ENCODE assay signal across 28 cellular contexts in the genomic region with DNA sequence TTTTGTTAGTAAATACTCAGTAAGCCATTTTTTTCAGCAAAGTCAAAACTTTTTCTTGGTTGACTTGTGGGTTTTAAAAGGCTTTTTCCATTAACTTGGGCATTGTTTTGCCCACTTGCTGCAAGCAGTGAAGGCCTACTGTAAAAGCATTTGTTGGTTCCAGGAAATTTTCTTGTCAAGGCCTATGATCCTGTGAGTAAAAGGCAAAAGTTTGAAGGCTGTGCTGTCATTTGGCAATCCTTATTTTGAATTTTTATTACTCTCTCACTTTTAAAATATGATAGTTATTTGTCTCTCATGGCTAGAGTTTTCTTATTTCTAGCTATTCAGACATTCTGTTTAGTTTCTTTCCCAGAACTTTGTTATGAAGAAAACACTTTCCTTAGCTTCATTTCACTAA. TPM values are rescaled to one million over a fixed set of nuclear protein-coding genes. Genes with fewer than 3 reads are reported as not detected.
A peak's percentile ranks its signal among the peaks of the same experiment; 100 is the strongest.
DNase-seq lines count a peak whose midpoint lies in the region; ATAC-seq and TF ChIP-seq lines count a peak whose summit lies in the region.
"Had no signal": no experiment of that assay in that cellular context is flagged by ENCODE, and none has a peak within 500 bp of the region (broad histone marks: within the 10 kb centered on the region; RNA-seq: fewer than 3 reads in every experiment).

No MANE protein-coding gene starts in this region.

- DNase-seq in AG10803 (ENCODE audit: low read depth): peak; percentile 61
- peak; percentile 17 for DNase-seq in IMR-90
- DNase-seq in fibroblast of peridontal ligament (ENCODE audit: extremely low read depth): peak; percentile 64
- peak; percentile 39 for DNase-seq in stromal cell of bone marrow (ENCODE audit: low read depth)
- DNase-seq in NCI-H128 (lab: John Stamatoyannopoulos, UW; ENCODE audit: unreplicated experiment): no peak
- no peak for DNase-seq in effector CD8-positive, alpha-beta T cell (lab: John Stamatoyannopoulos, UW)
- DNase-seq in SHP77 (lab: John Stamatoyannopoulos, UW): no peak
- DNase-seq: Calu3, DMS79 treated with DMSO at 0.1 percent for 48 hours, H9, MM.1S, NCI-H1048, NCI-H1417 treated with DMSO at 0.1 percent for 48 hours, NCI-H1694 treated with DMSO at 0.1 percent for 48 hours, NCI-H2081 treated with DMSO at 0.1 percent for 48 hours, NCI-H2171, NCI-H226, NCI-H510A, NCI-H69, SIG-M5, SK-N-SH, SW 1271 had no signal

- no peak overlapping the region for H3K27ac ChIP-seq in IMR-90 (ENCODE audit: insufficient read depth, low read length)
- H3K27ac ChIP-seq: KMS-11 had no signal

- no peaks in the 10 kb centered on the region for H3K9me3 ChIP-seq in IMR-90 (ENCODE audit: control insufficient read depth, insufficient read depth, low read length)

- no peak overlapping the region for H3K23ac ChIP-seq in IMR-90 (ENCODE audit: low read depth, low read length)

- no peak overlapping the region for H4K5ac ChIP-seq in IMR-90 (ENCODE audit: low read depth, low read length)

- H3K9ac ChIP-seq in IMR-90 (ENCODE audit: low read depth, low read length): no peak overlapping the region
- H3K9ac ChIP-seq: KMS-11, SK-N-SH had no signal

- no peaks in the 10 kb centered on the region for H4K20me1 ChIP-seq in IMR-90 (ENCODE audit: insufficient read depth, low read length)

- H3K4me2 ChIP-seq in IMR-90 (ENCODE audit: low read depth, low read length): no peak overlapping the region; the same call in 1 of the 2 replicates
- H3K4me2 ChIP-seq: GM23338, KMS-11, SK-N-SH had no signal

- POLR2A ChIA-PET in IMR-90 (lab: Charles Lee; ENCODE audit: unreplicated experiment): no interaction called here

- H3K14ac ChIP-seq in IMR-90 (replicated peaks; ENCODE audit: low read depth, low read length): no peak overlapping the region; the same call in 1 of the 2 replicates

- no peak overlapping the region for H2AFZ ChIP-seq in IMR-90 (replicated peaks; ENCODE audit: low read length, poor library complexity)
- H2AFZ ChIP-seq: GM23338 had no signal

- H2BK120ac ChIP-seq in IMR-90 (ENCODE audit: low read depth, low read length): no peak overlapping the region

- dilution Hi-C loops in IMR-90 (cut with HindIII; ENCODE audit: low sequenced_read_pairs, unreplicated experiment): no loop called here

- H4K8ac ChIP-seq in IMR-90 (ENCODE audit: low read depth in 2 of 2, low read length in 2 of 2): peak overlapping the region in 1 of 2 experiments; percentile 26; a peak in 1 of 4 replicates

- no peak overlapping the region; the same call in 2 of the 3 replicates for H2BK15ac ChIP-seq in IMR-90 (ENCODE audit: low read depth, low read length)

- no peak for TF ChIP-seq RAD21 in IMR-90 (IDR thresholded peaks at IDR 0.05; ENCODE audit: low read length)

- peaks cover 4% of the 10 kb centered on the region; the same call in 1 of the 2 replicates for H3K4me1 ChIP-seq in IMR-90 (ENCODE audit: control insufficient read depth, insufficient read depth, low read length)

- H2AK5ac ChIP-seq in IMR-90 (ENCODE audit: low read depth, low read length): no peak overlapping the region

- no peaks in the 10 kb centered on the region for H3K36me3 ChIP-seq in IMR-90 (ENCODE audit: control insufficient read depth, insufficient read depth, low read length)

- no peaks in the 10 kb centered on the region for H3K79me1 ChIP-seq in IMR-90 (ENCODE audit: low read depth in 1 of 2, low read length in 2 of 2)

- ATAC-seq in IMR-90 (ENCODE audit: low read depth): peak; percentile 32
- ATAC-seq: GM23338, Panc1 had no signal

- H3K27me3 ChIP-seq in IMR-90 (ENCODE audit: control insufficient read depth, insufficient read depth, low read length): no peaks in the 10 kb centered on the region

- no peak overlapping the region for H3K4ac ChIP-seq in IMR-90 (ENCODE audit: low read depth, low read length)

- intact Hi-C loops in IMR-90 (cut with micrococcal nuclease): no loop called here

- CTCF ChIA-PET in IMR-90 (lab: Yijun Ruan, JAX): no interaction called here

- no peak overlapping the region for H3K18ac ChIP-seq in IMR-90 (ENCODE audit: low read depth, low read length)

- H3K56ac ChIP-seq in IMR-90 (ENCODE audit: extremely low read depth, insufficient read depth, low read length): no peak overlapping the region

- H3K4me3 ChIP-seq in AG10803 (ENCODE audit: low read length): no peak overlapping the region
- no peak overlapping the region for H3K4me3 ChIP-seq in IMR-90 (ENCODE audit: insufficient read depth, low read depth, low read length)
- H3K4me3 ChIP-seq: GM23338 had no signal

- no peaks in the 10 kb centered on the region for H3K9me1 ChIP-seq in IMR-90 (ENCODE audit: insufficient read depth, low read length)

- no TSS peak for BruUV-seq in IMR-90 (replicated peaks; lab: Mats Ljungman, UMichigan)

- in situ Hi-C loops in IMR-90 (cut with MboI; ENCODE audit: low sequenced_read_pairs): no loop called here

- no peak overlapping the region for H2BK5ac ChIP-seq in IMR-90 (ENCODE audit: low read depth, low read length, poor library complexity, severe bottlenecking)

- peak overlapping the region; percentile 43; the same call in 1 of the 2 replicates for H4K91ac ChIP-seq in IMR-90 (ENCODE audit: insufficient read depth, low read depth, low read length)

- H2AK9ac ChIP-seq in IMR-90 (replicated peaks; ENCODE audit: low read depth, low read length, poor library complexity): no peak overlapping the region

- no peak for TF ChIP-seq POLR2A in IMR-90 (IDR thresholded peaks at IDR 0.05; ENCODE audit: low read depth, low read length)

- TF ChIP-seq CTCF in AG10803 (conservative IDR thresholded peaks at IDR 0.05; ENCODE audit: low read length) (no peak), IMR-90 (conservative IDR thresholded peaks at IDR 0.05; ENCODE audit: low read depth, low read length) (no peak)

- H2BK20ac ChIP-seq in IMR-90 (ENCODE audit: low read depth, low read length): no peak overlapping the region

TF ChIP-seq in IMR-90, 13 proteins besides CTCF, POLR2A, EP300 and RAD21:
- TF ChIP-seq, protein P1, sequence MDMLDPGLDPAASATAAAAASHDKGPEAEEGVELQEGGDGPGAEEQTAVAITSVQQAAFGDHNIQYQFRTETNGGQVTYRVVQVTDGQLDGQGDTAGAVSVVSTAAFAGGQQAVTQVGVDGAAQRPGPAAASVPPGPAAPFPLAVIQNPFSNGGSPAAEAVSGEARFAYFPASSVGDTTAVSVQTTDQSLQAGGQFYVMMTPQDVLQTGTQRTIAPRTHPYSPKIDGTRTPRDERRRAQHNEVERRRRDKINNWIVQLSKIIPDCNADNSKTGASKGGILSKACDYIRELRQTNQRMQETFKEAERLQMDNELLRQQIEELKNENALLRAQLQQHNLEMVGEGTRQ (IDR thresholded peaks at IDR 0.05; ENCODE audit: low read depth, low read length): no peak
- TF ChIP-seq, protein P2, sequence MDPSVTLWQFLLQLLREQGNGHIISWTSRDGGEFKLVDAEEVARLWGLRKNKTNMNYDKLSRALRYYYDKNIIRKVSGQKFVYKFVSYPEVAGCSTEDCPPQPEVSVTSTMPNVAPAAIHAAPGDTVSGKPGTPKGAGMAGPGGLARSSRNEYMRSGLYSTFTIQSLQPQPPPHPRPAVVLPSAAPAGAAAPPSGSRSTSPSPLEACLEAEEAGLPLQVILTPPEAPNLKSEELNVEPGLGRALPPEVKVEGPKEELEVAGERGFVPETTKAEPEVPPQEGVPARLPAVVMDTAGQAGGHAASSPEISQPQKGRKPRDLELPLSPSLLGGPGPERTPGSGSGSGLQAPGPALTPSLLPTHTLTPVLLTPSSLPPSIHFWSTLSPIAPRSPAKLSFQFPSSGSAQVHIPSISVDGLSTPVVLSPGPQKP (IDR thresholded peaks at IDR 0.05; ENCODE audit: borderline replicate concordance, low read depth, low read length): no peak
- no peak for TF ChIP-seq RFX5 (IDR thresholded peaks at IDR 0.05; ENCODE audit: low read depth, low read length)

RNA-seq across cellular contexts. Expression of a gene that starts 13.0 kb away (rescaled TPM):
- not detected in 2 replicates for total RNA-seq in IMR-90 (2012; rRNA removed)
- not detected in 2 replicates for polyA plus RNA-seq in IMR-90 (2012; rRNA removed)
- polyA plus RNA-seq in IMR-90 (2012; cell fraction: cytosol; rRNA removed): not detected in 2 replicates
- not detected in 2 replicates for polyA plus RNA-seq in IMR-90 (2012; cell fraction: nucleus; rRNA removed; ENCODE audit: low replicate concordance)
- total RNA-seq: A172, Calu3, GM23338, H9 had no signal
- polyA plus RNA-seq: BJ, SK-N-SH had no signal

RNA-seq across cellular contexts. Expression of a gene that starts 42.2 kb away (rescaled TPM):
- total RNA-seq in IMR-90 (2012; rRNA removed): not detected in 2 replicates
- polyA plus RNA-seq in IMR-90 (2012; rRNA removed): not detected in 2 replicates
- not detected in 2 replicates for polyA plus RNA-seq in IMR-90 (2012; cell fraction: cytosol; rRNA removed)
- polyA plus RNA-seq in IMR-90 (2012; cell fraction: nucleus; rRNA removed; ENCODE audit: low replicate concordance): not detected in 2 replicates
- total RNA-seq: A172, Calu3, GM23338, H9 had no signal
- polyA plus RNA-seq: BJ, SK-N-SH had no signal

RNA-seq across cellular contexts. Expression of a gene that starts 54.9 kb away (rescaled TPM):
- 0.28 and 0.36 TPM in 2 replicates for total RNA-seq in IMR-90 (2012; rRNA removed)
- polyA plus RNA-seq in IMR-90 (2012; rRNA removed): 0.26 TPM in 2 replicates
- 0.05 and 0.06 TPM in 2 replicates for polyA plus RNA-seq in IMR-90 (2012; cell fraction: cytosol; rRNA removed)
- polyA plus RNA-seq in IMR-90 (2012; cell fraction: nucleus; rRNA removed; ENCODE audit: low replicate concordance): 0.05 and 0.21 TPM in 2 replicates
- total RNA-seq: A172, GM23338 had no signal
- polyA plus RNA-seq: BJ, IgD-negative memory B cell had no signal

Comparison
In these comparisons a context has a peak if more than half of its experiments do, and no peak if none do; other contexts are left out.
1. DNase-seq: peak in AG10803 (single experiment), IMR-90 (single experiment), fibroblast of peridontal ligament (single experiment) and stromal cell of bone marrow (single experiment); none in NCI-H128 (single experiment), effector CD8-positive, alpha-beta T cell (single experiment) and SHP77 (0 of 2).